Comparison of ENCODE assay signal across 9 cellular contexts in genomic region chrX:140817943-140818342, GRCh38.
DNase-seq lines count a peak whose midpoint lies in the region; ATAC-seq, FAIRE-seq and TF ChIP-seq lines count a peak whose summit lies in the region.
"Had no signal": no experiment of that assay in that cellular context is flagged by ENCODE, and none has a peak within 500 bp of the region (broad histone marks: within the 10 kb centered on the region; RNA-seq: fewer than 3 reads in every experiment).

No MANE protein-coding gene starts in this region.

- POLR2A ChIA-PET in A549 (lab: Yijun Ruan, JAX) = no interaction called here

- peak; percentile 7 to 30 for DNase-seq in A549 (ENCODE audit: low read depth in 1 of 2, low spot score in 1 of 2)
- peak; percentile 6 for DNase-seq in RPMI7951 (ENCODE audit: low read depth)
- DNase-seq in foreskin keratinocyte = peak in 1 of 2 donors; percentile 1
- no peak for DNase-seq in activated naive CD4-positive, alpha-beta T cell (lab: John Stamatoyannopoulos, UW)
- DNase-seq in activated CD4-positive, alpha-beta T cell treated with anti-CD3 and anti-CD28 coated beads for 1 hour = no peak
- DNase-seq in effector memory CD4-positive, alpha-beta T cell = no peak

- H3K4me1 ChIP-seq in A549 (no peaks in the 10 kb centered on the region), foreskin keratinocyte (no peaks in the 10 kb centered on the region)
- no peaks in the 10 kb centered on the region for H3K4me1 ChIP-seq in effector memory CD4-positive, alpha-beta T cell (ENCODE audit: control insufficient read depth, insufficient read depth, low read length, poor library complexity, severe bottlenecking)

- ATAC-seq in A549 (no peak; a peak in 1 of 6 replicates), GM21526 (IDR thresholded peaks at IDR 0.05; ENCODE audit: low FRiP score, unreplicated experiment) (peak; percentile 70), foreskin keratinocyte (no peak), HG03025 (IDR thresholded peaks at IDR 0.05; ENCODE audit: low FRiP score, unreplicated experiment) (no peak)

- H3K9me3 ChIP-seq in A549 = no peaks in the 10 kb centered on the region
- no peaks in the 10 kb centered on the region for H3K9me3 ChIP-seq in effector memory CD4-positive, alpha-beta T cell (ENCODE audit: control insufficient read depth, low read length)

- H3K27me3 ChIP-seq in foreskin keratinocyte = no peaks in the 10 kb centered on the region
- no peaks in the 10 kb centered on the region for H3K27me3 ChIP-seq in effector memory CD4-positive, alpha-beta T cell (replicated peaks; ENCODE audit: control insufficient read depth, insufficient read depth, low read length, poor library complexity, severe bottlenecking)

- no peak overlapping the region for H3K27ac ChIP-seq in A549
- H3K27ac ChIP-seq in foreskin keratinocyte = no peak overlapping the region
- no peak overlapping the region for H3K27ac ChIP-seq in effector memory CD4-positive, alpha-beta T cell (ENCODE audit: insufficient read depth, low read length, poor library complexity, severe bottlenecking)

- peak; percentile 61 for TF ChIP-seq RAD21 in A549 (conservative IDR thresholded peaks at IDR 0.05 in 1 of 2, IDR thresholded peaks at IDR 0.05 in 1 of 2)

- no peak overlapping the region for H3K4me2 ChIP-seq in A549

- H3K4me3 ChIP-seq in A549 = no peak overlapping the region
- H3K4me3 ChIP-seq in effector memory CD4-positive, alpha-beta T cell (ENCODE audit: insufficient read depth, low read depth, low read length, poor library complexity, severe bottlenecking) = no peak overlapping the region

- TF ChIP-seq CTCF in A549 (IDR thresholded peaks at IDR 0.05) (peak; percentile 48), foreskin keratinocyte (conservative IDR thresholded peaks at IDR 0.05) (peak; percentile 54)

- no peak for TF ChIP-seq POLR2A in A549 (IDR thresholded peaks at IDR 0.05; ENCODE audit: low read length)

- TF ChIP-seq EP300 in A549 (IDR thresholded peaks at IDR 0.05) = no peak

- CTCF ChIA-PET in A549 (lab: Yijun Ruan, JAX) = no interaction called here

- no peak for FAIRE-seq in A549 (lab: Jason Lieb, UNC)
- FAIRE-seq: GM18507 had no signal

- H3K36me3 ChIP-seq in effector memory CD4-positive, alpha-beta T cell (ENCODE audit: control insufficient read depth, insufficient read depth, low read length) = no peaks in the 10 kb centered on the region

- WGBS in A549 (ENCODE audit: missing lambda C conversion rate) = 42% methylated on average over 6 of the region's 6 CpGs

TF ChIP-seq in A549, 52 proteins besides CTCF, POLR2A, EP300 and RAD21:
- TF ChIP-seq, protein P1, sequence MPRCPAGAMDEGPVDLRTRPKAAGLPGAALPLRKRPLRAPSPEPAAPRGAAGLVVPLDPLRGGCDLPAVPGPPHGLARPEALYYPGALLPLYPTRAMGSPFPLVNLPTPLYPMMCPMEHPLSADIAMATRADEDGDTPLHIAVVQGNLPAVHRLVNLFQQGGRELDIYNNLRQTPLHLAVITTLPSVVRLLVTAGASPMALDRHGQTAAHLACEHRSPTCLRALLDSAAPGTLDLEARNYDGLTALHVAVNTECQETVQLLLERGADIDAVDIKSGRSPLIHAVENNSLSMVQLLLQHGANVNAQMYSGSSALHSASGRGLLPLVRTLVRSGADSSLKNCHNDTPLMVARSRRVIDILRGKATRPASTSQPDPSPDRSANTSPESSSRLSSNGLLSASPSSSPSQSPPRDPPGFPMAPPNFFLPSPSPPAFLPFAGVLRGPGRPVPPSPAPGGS (IDR thresholded peaks at IDR 0.05) = no peak
- TF ChIP-seq SMC3 (IDR thresholded peaks at IDR 0.05) = peak; percentile 35; the same call in 1 of the 3 replicates
- TF ChIP-seq POLR2AphosphoS2 (conservative IDR thresholded peaks at IDR 0.05; ENCODE audit: low read length) = no peak
- no peak for TF ChIP-seq HOXB13 (CRISPR knock-in tag; IDR thresholded peaks at IDR 0.05; ENCODE audit: low read depth)

Comparison
In these comparisons a context has a peak if more than half of its experiments do, and no peak if none do; other contexts are left out.
1. DNase-seq: peak in A549 (2 of 2) and RPMI7951 (single experiment); none in activated naive CD4-positive, alpha-beta T cell (0 of 4), activated CD4-positive, alpha-beta T cell treated with anti-CD3 and anti-CD28 coated beads for 1 hour (single experiment) and effector memory CD4-positive, alpha-beta T cell (0 of 3).